ENCODE assay signal across 2 cellular contexts in the genomic region with DNA sequence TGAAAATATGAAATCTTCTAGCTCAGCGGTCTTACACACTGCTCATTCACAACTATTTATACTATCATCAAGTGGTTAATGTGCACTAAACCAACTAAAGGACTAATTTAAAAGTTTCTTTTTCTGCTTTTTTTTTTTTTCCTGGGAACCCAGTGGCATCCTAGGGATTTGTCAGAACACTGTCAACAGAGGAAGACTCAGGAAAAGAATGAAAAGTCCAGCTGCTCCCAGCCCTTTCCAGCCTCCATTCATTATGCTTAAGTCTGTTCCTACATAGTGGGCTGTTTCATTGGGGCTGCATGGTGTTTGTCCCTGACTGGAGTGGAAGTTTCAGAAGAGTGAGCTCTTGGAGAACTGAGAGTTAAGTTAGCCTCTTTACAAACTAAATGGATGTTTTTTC.
TF ChIP-seq lines count a peak whose summit lies in the region.

No MANE protein-coding gene starts in this region.

TF ChIP-seq in SK-N-SH, 30 proteins besides CTCF, POLR2A, EP300 and RAD21 (continued from another document):
- TF ChIP-seq, protein P1, sequence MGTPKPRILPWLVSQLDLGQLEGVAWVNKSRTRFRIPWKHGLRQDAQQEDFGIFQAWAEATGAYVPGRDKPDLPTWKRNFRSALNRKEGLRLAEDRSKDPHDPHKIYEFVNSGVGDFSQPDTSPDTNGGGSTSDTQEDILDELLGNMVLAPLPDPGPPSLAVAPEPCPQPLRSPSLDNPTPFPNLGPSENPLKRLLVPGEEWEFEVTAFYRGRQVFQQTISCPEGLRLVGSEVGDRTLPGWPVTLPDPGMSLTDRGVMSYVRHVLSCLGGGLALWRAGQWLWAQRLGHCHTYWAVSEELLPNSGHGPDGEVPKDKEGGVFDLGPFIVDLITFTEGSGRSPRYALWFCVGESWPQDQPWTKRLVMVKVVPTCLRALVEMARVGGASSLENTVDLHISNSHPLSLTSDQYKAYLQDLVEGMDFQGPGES (IDR thresholded peaks at IDR 0.05; ENCODE audit: low read depth, low read length), result no peak
- TF ChIP-seq ELF1 (IDR thresholded peaks at IDR 0.05) (no peak), RCOR1 (IDR thresholded peaks at IDR 0.05; ENCODE audit: low read length) (no peak), GATA2 (CRISPR knock-in tag; IDR thresholded peaks at IDR 0.05) (no peak), JUND (IDR thresholded peaks at IDR 0.05) (no peak), RXRA (IDR thresholded peaks at IDR 0.05; ENCODE audit: borderline replicate concordance, low read depth) (no peak), MEF2A (IDR thresholded peaks at IDR 0.05; ENCODE audit: borderline replicate concordance, low read depth) (no peak), SMC3 (IDR thresholded peaks at IDR 0.05; ENCODE audit: low read depth, low read length) (no peak), GABPA (IDR thresholded peaks at IDR 0.05; ENCODE audit: low read depth) (no peak), NRF1 (IDR thresholded peaks at IDR 0.05; ENCODE audit: low read depth, low read length) (no peak), MXI1 (IDR thresholded peaks at IDR 0.05; ENCODE audit: low read depth, low read length) (no peak), CHD2 (IDR thresholded peaks at IDR 0.05; ENCODE audit: low read length, partially characterized antibody) (no peak), TAF1 (IDR thresholded peaks at IDR 0.05; ENCODE audit: borderline replicate concordance, low read depth, low read length) (no peak), RFX5 (IDR thresholded peaks at IDR 0.05; ENCODE audit: low read length) (no peak)
- TF ChIP-seq, protein P2, sequence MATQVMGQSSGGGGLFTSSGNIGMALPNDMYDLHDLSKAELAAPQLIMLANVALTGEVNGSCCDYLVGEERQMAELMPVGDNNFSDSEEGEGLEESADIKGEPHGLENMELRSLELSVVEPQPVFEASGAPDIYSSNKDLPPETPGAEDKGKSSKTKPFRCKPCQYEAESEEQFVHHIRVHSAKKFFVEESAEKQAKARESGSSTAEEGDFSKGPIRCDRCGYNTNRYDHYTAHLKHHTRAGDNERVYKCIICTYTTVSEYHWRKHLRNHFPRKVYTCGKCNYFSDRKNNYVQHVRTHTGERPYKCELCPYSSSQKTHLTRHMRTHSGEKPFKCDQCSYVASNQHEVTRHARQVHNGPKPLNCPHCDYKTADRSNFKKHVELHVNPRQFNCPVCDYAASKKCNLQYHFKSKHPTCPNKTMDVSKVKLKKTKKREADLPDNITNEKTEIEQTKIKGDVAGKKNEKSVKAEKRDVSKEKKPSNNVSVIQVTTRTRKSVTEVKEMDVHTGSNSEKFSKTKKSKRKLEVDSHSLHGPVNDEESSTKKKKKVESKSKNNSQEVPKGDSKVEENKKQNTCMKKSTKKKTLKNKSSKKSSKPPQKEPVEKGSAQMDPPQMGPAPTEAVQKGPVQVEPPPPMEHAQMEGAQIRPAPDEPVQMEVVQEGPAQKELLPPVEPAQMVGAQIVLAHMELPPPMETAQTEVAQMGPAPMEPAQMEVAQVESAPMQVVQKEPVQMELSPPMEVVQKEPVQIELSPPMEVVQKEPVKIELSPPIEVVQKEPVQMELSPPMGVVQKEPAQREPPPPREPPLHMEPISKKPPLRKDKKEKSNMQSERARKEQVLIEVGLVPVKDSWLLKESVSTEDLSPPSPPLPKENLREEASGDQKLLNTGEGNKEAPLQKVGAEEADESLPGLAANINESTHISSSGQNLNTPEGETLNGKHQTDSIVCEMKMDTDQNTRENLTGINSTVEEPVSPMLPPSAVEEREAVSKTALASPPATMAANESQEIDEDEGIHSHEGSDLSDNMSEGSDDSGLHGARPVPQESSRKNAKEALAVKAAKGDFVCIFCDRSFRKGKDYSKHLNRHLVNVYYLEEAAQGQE (IDR thresholded peaks at IDR 0.05; ENCODE audit: low read depth, low read length), result no peak
- TF ChIP-seq, protein P3, sequence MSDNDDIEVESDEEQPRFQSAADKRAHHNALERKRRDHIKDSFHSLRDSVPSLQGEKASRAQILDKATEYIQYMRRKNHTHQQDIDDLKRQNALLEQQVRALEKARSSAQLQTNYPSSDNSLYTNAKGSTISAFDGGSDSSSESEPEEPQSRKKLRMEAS (IDR thresholded peaks at IDR 0.05; ENCODE audit: low read depth), result no peak

TF ChIP-seq in SK-N-SH treated with all-trans-retinoic acid at 6 μM for 48 hours, 23 proteins besides CTCF, POLR2A, EP300 and RAD21 (continued from another document):
- TF ChIP-seq ARNTL (CRISPR knock-in tag; IDR thresholded peaks at IDR 0.05; ENCODE audit: borderline replicate concordance, low read depth), result no peak
- TF ChIP-seq ZC3H10 (CRISPR knock-in tag; IDR thresholded peaks at IDR 0.05), result no peak
- no peak for TF ChIP-seq ZNF8 (CRISPR knock-in tag; IDR thresholded peaks at IDR 0.05)
- TF ChIP-seq, protein P4, sequence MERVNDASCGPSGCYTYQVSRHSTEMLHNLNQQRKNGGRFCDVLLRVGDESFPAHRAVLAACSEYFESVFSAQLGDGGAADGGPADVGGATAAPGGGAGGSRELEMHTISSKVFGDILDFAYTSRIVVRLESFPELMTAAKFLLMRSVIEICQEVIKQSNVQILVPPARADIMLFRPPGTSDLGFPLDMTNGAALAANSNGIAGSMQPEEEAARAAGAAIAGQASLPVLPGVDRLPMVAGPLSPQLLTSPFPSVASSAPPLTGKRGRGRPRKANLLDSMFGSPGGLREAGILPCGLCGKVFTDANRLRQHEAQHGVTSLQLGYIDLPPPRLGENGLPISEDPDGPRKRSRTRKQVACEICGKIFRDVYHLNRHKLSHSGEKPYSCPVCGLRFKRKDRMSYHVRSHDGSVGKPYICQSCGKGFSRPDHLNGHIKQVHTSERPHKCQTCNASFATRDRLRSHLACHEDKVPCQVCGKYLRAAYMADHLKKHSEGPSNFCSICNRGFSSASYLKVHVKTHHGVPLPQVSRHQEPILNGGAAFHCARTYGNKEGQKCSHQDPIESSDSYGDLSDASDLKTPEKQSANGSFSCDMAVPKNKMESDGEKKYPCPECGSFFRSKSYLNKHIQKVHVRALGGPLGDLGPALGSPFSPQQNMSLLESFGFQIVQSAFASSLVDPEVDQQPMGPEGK (CRISPR knock-in tag; IDR thresholded peaks at IDR 0.05; ENCODE audit: borderline replicate concordance), result no peak
- TF ChIP-seq, protein P5, sequence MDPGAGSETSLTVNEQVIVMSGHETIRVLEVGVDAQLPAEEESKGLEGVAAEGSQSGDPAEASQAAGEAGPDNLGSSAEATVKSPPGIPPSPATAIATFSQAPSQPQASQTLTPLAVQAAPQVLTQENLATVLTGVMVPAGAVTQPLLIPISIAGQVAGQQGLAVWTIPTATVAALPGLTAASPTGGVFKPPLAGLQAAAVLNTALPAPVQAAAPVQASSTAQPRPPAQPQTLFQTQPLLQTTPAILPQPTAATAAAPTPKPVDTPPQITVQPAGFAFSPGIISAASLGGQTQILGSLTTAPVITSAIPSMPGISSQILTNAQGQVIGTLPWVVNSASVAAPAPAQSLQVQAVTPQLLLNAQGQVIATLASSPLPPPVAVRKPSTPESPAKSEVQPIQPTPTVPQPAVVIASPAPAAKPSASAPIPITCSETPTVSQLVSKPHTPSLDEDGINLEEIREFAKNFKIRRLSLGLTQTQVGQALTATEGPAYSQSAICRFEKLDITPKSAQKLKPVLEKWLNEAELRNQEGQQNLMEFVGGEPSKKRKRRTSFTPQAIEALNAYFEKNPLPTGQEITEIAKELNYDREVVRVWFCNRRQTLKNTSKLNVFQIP (CRISPR knock-in tag; IDR thresholded peaks at IDR 0.05; ENCODE audit: borderline replicate concordance, low read depth), result no peak
- no peak for TF ChIP-seq ZFP3 (CRISPR knock-in tag; IDR thresholded peaks at IDR 0.05)
- no peak for TF ChIP-seq RARB (CRISPR knock-in tag; IDR thresholded peaks at IDR 0.05)
